ENCODE assay signal across 8 cellular contexts in genomic region chr2:99140860-99141109, GRCh38.
DNase-seq lines count a peak whose midpoint lies in the region; ATAC-seq and TF ChIP-seq lines count a peak whose summit lies in the region.

No MANE protein-coding gene starts in this region.

- TF ChIP-seq CTCF in RWPE2 (IDR thresholded peaks at IDR 0.05; ENCODE audit: poor library complexity, severe bottlenecking) (no peak), fibroblast of mammary gland (conservative IDR thresholded peaks at IDR 0.05; ENCODE audit: control insufficient read depth, insufficient read depth, low read depth, low read length) (no peak), parathyroid adenoma (IDR thresholded peaks at IDR 0.05) (no peak)

- peak overlapping the region; percentile 80 for H3K4me3 ChIP-seq in RWPE2 (ENCODE audit: severe bottlenecking)
- H3K4me3 ChIP-seq in fibroblast of mammary gland (ENCODE audit: control insufficient read depth, low read depth, low read length), result peak overlapping the region; percentile 78
- H3K4me3 ChIP-seq in parathyroid adenoma (ENCODE audit: low read depth, low read length), result peak overlapping the region; percentile 65

- H3K9ac ChIP-seq in parathyroid adenoma, result peak overlapping the region; percentile 65

- H3K4me1 ChIP-seq in RWPE2 (ENCODE audit: insufficient read depth, poor library complexity, severe bottlenecking) (peaks cover 3% of the 10 kb centered on the region), parathyroid adenoma (peaks cover 6% of the 10 kb centered on the region)

- H3K27me3 ChIP-seq in RWPE2 (ENCODE audit: insufficient read depth, poor library complexity, severe bottlenecking), result no peaks in the 10 kb centered on the region
- H3K27me3 ChIP-seq in parathyroid adenoma (ENCODE audit: control insufficient read depth, insufficient read depth, low read length), result no peaks in the 10 kb centered on the region

- ATAC-seq in HG02852 (IDR thresholded peaks at IDR 0.05; ENCODE audit: unreplicated experiment) (peak; percentile 31), RWPE2 (ENCODE audit: low read depth) (peak; percentile 45)

- peak overlapping the region; percentile 62 for H3K4me2 ChIP-seq in parathyroid adenoma (ENCODE audit: low read length)

- no peaks in the 10 kb centered on the region for H3K36me3 ChIP-seq in RWPE2 (ENCODE audit: low read depth)
- no peaks in the 10 kb centered on the region for H3K36me3 ChIP-seq in parathyroid adenoma (ENCODE audit: control insufficient read depth, insufficient read depth, low read length)

- H3K79me2 ChIP-seq in parathyroid adenoma, result no peaks in the 10 kb centered on the region

- H2AFZ ChIP-seq in parathyroid adenoma, result peak overlapping the region; percentile 97

- peak overlapping the region; percentile 52 for H3K27ac ChIP-seq in RWPE2 (ENCODE audit: poor library complexity, severe bottlenecking)
- peak overlapping the region; percentile 93 for H3K27ac ChIP-seq in parathyroid adenoma

- H3K9me3 ChIP-seq in RWPE2 (ENCODE audit: severe bottlenecking), result no peaks in the 10 kb centered on the region
- no peaks in the 10 kb centered on the region for H3K9me3 ChIP-seq in parathyroid adenoma (ENCODE audit: control insufficient read depth, low read length)

- DNase-seq in SKM-1 treated with dmso at 0.1 percent for 144 hours (lab: John Stamatoyannopoulos, UW; ENCODE audit: unreplicated experiment) (peak; percentile 68), SKM-1 (lab: John Stamatoyannopoulos, UW; ENCODE audit: unreplicated experiment) (no peak), RWPE2 (ENCODE audit: low spot score) (no peak), fibroblast of mammary gland (ENCODE audit: low read depth) (no peak), kidney glomerular epithelial cell (lab: John Stamatoyannopoulos, UW) (no peak)
- DNase-seq in effector CD8-positive, alpha-beta T cell (lab: John Stamatoyannopoulos, UW), result no peak
